ENCODE assay signal across 2 cellular contexts in genomic region chr14:102579696-102580551, GRCh38.
TF ChIP-seq lines count a peak whose summit lies in the region.

No MANE protein-coding gene starts in this region.

TF ChIP-seq in Ishikawa, 13 proteins besides CTCF, POLR2A, EP300 and RAD21 (continued from another document):
- TF ChIP-seq CEBPB (IDR thresholded peaks at IDR 0.05): 0 out of 2 replicates have a peak, but pooled peaks have one; percentile 17
TF ChIP-seq in Ishikawa: peak in this region for 1.

TF ChIP-seq in liver, 16 proteins besides CTCF, POLR2A, EP300 and RAD21 (continued from another document):
- TF ChIP-seq REST (IDR thresholded peaks at IDR 0.05) (no peak), HNF4G (IDR thresholded peaks at IDR 0.05) (no peak), TAF1 (conservative IDR thresholded peaks at IDR 0.05) (no peak)
TF ChIP-seq in liver: peak in this region for 0.
